Comparison of ENCODE assay signal across 8 cellular contexts in the genomic region with DNA sequence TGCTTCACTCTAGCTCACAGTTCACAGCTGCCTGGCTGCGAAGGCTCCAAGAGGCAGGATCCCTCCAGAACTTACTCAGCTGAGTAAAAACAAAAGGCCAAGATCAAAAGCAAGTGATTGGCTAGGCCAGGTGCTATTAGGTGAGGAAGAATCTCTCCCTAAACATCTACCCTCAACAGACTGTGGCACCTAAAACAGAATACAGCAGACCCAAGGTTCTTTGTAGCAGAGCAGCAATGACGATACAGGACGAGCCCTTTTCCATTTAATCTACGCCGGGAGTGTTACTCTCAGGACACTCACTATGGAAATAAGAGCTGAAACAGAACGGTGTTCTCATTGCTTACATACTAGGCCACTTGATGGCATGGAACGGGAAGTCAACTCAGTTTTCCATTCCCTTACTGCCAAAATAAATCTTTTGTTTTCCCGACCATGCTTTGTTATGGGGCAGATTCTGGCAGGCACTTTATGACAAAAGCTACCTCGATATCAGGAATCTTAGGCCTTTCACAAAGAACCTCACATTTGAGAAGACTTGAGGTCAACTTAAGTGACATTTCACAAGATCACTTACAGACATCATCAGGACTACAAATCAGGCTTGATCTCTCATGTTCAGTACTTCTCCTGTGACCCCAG. TPM values are rescaled to one million over a fixed set of nuclear protein-coding genes. Genes with fewer than 3 reads are reported as not detected.
DNase-seq lines count a peak whose midpoint lies in the region; ATAC-seq and TF ChIP-seq lines count a peak whose summit lies in the region.

No MANE protein-coding gene starts in this region.

- H4K20me1 ChIP-seq in PC-3 (ENCODE audit: low read length) = no peaks in the 10 kb centered on the region; the same call in 1 of the 2 replicates

- peaks cover 43% of the 10 kb centered on the region for H3K79me2 ChIP-seq in PC-3 (ENCODE audit: low read length)

- no peaks in the 10 kb centered on the region for H3K9me3 Mint-ChIP-seq in activated naive CD4-positive, alpha-beta T cell treated with anti-CD3 and anti-CD28 coated beads for 36 hours
- H3K9me3 Mint-ChIP-seq in chondrocyte (ENCODE audit: low read depth) = no peaks in the 10 kb centered on the region

- H3F3A ChIP-seq in PC-3 (ENCODE audit: low read length, unreplicated experiment) = no peaks in the 10 kb centered on the region

- H3K36me3 ChIP-seq in PC-3 (ENCODE audit: low read depth, low read length) = peaks cover 4% of the 10 kb centered on the region; the same call in 1 of the 2 replicates

- H3K36me3 Mint-ChIP-seq in activated naive CD4-positive, alpha-beta T cell treated with anti-CD3 and anti-CD28 coated beads for 36 hours (ENCODE audit: low read depth) = peaks cover 15% of the 10 kb centered on the region
- peaks cover 3% of the 10 kb centered on the region for H3K36me3 Mint-ChIP-seq in chondrocyte (ENCODE audit: low read depth)

- H3K27me3 Mint-ChIP-seq in activated naive CD4-positive, alpha-beta T cell treated with anti-CD3 and anti-CD28 coated beads for 36 hours (ENCODE audit: low read depth) = no peaks in the 10 kb centered on the region
- H3K27me3 Mint-ChIP-seq in chondrocyte (ENCODE audit: low read depth) = no peaks in the 10 kb centered on the region

- CTCF ChIA-PET in activated naive CD4-positive, alpha-beta T cell treated with anti-CD3 and anti-CD28 coated beads for 36 hours (lab: Charles Lee) = interaction anchor here (0.9 to 1.4 kb wide), 6 partner anchors 31 to 170 kb away, joined by 3 to 7 read pairs (median 3); no protein-coding TSS in a partner anchor
- CTCF ChIA-PET in PC-3 (lab: Charles Lee) = no interaction called here

- peak overlapping the region; percentile 76 for H2AFZ ChIP-seq in PC-3 (ENCODE audit: low read length)

- H3K27me3 ChIP-seq in PC-3 (ENCODE audit: low read length) = no peaks in the 10 kb centered on the region

- H3K4me1 Mint-ChIP-seq in activated naive CD4-positive, alpha-beta T cell treated with anti-CD3 and anti-CD28 coated beads for 36 hours (ENCODE audit: low read depth) = peaks cover 44% of the 10 kb centered on the region
- peaks cover 34% of the 10 kb centered on the region for H3K4me1 Mint-ChIP-seq in chondrocyte (ENCODE audit: low read depth)

- TF ChIP-seq CTCF in PC-3 (conservative IDR thresholded peaks at IDR 0.05; ENCODE audit: low read depth, low read length) (no peak), chondrocyte (IDR thresholded peaks at IDR 0.05) (no peak)

- BruUV-seq in PC-3 (replicated peaks; lab: Mats Ljungman, UMichigan) = TSS peak; percentile 58

- POLR2A ChIA-PET in PC-3 (lab: Charles Lee; ENCODE audit: unreplicated experiment) = interaction anchor here (0.6 to 0.7 kb wide), 4 partner anchors 23 to 787 kb away, joined by 3 to 4 read pairs (median 3); no protein-coding TSS in a partner anchor

- H3K4me1 ChIP-seq in PC-3 (ENCODE audit: insufficient read depth, low read length) = peaks cover 33% of the 10 kb centered on the region

- ATAC-seq in PC-3 (peak; percentile 41), left colon (peak; percentile 22), HG03442 (IDR thresholded peaks at IDR 0.05; ENCODE audit: unreplicated experiment) (no peak)

- peak overlapping the region; percentile 93 for H3K4me3 Mint-ChIP-seq in activated naive CD4-positive, alpha-beta T cell treated with anti-CD3 and anti-CD28 coated beads for 36 hours
- peak overlapping the region; percentile 92 for H3K4me3 Mint-ChIP-seq in chondrocyte (ENCODE audit: unreplicated experiment)

- H3K9me2 ChIP-seq in PC-3 (replicated peaks; ENCODE audit: low read length) = no peaks in the 10 kb centered on the region

- H3K9me3 ChIP-seq in PC-3 (ENCODE audit: low read length) = no peaks in the 10 kb centered on the region

- H3K27ac ChIP-seq in PC-3 (ENCODE audit: low read length) = peak overlapping the region; percentile 82

- H3K9ac ChIP-seq in PC-3 (ENCODE audit: low read length) = peak overlapping the region; percentile 99

- intact Hi-C loops in activated naive CD4-positive, alpha-beta T cell treated with anti-CD3 and anti-CD28 coated beads for 36 hours (cut with micrococcal nuclease) = loop anchor here (2.0 to 10.0 kb wide), 3 partner anchors 473 to 1917 kb away; a partner anchor contains a TSS
- intact Hi-C loops in PC-3 (cut with micrococcal nuclease) (loop anchor here (2.0 to 5.0 kb wide), 2 partner anchors 49 to 71 kb away; no protein-coding TSS in a partner anchor), left colon (cut with DNase I, micrococcal nuclease) (no loop called here)

- H3K4me2 ChIP-seq in PC-3 (ENCODE audit: low read length) = peak overlapping the region; percentile 99

- H3K27ac Mint-ChIP-seq in activated naive CD4-positive, alpha-beta T cell treated with anti-CD3 and anti-CD28 coated beads for 36 hours = peak overlapping the region; percentile 94
- H3K27ac Mint-ChIP-seq in chondrocyte (ENCODE audit: unreplicated experiment) = peak overlapping the region; percentile 97

- DNase-seq in activated naive CD4-positive, alpha-beta T cell treated with anti-CD3 and anti-CD28 coated beads for 36 hours = peak; percentile 22
- no peak for DNase-seq in activated naive CD4-positive, alpha-beta T cell treated with anti-CD3 and anti-CD28 coated beads, Interleukin-2, amount 50 U/mL, for 16 hours
- peak; percentile 23 for DNase-seq in PC-3
- DNase-seq in chondrocyte (ENCODE audit: low spot score) = no peak
- DNase-seq in left colon = no peak
- DNase-seq in superior temporal gyrus (ENCODE audit: extremely low spot score) = peak; percentile 59
- DNase-seq in T1000 (lab: John Stamatoyannopoulos, UW) = no peak

- peak overlapping the region; percentile 96 for H3K4me3 ChIP-seq in PC-3 (ENCODE audit: low read length)

RNA-seq across cellular contexts. Expression of a gene that starts 0.8 kb away (rescaled TPM):
- 10 to 100 TPM; 75.2 to 76.7 TPM for total RNA-seq in activated naive CD4-positive, alpha-beta T cell treated with anti-CD3 and anti-CD28 coated beads for 36 hours
- total RNA-seq in PC-3 (2014; rRNA removed) (14.8 and 23.7 TPM in 2 replicates), chondrocyte (32.1 to 42.8 TPM (median 37.3 TPM) in 3 replicates), left colon (10 to 100 TPM; 29.2 to 31.7 TPM)

Comparison
In these comparisons a context has a peak if more than half of its experiments do, and no peak if none do; other contexts are left out.
1. DNase-seq: peak in activated naive CD4-positive, alpha-beta T cell treated with anti-CD3 and anti-CD28 coated beads for 36 hours (single experiment), PC-3 (single experiment) and superior temporal gyrus (single experiment); none in activated naive CD4-positive, alpha-beta T cell treated with anti-CD3 and anti-CD28 coated beads, Interleukin-2, amount 50 U/mL, for 16 hours (single experiment), chondrocyte (single experiment), left colon (0 of 2) and T1000 (single experiment).
2. intact Hi-C loops: an anchor here in activated naive CD4-positive, alpha-beta T cell treated with anti-CD3 and anti-CD28 coated beads for 36 hours (2.0 to 10.0 kb wide) and PC-3 (2.0 to 5.0 kb wide); none called in left colon.